Comparison of ENCODE assay signal across 1 cellular context in genomic region chr9:132068604-132069003, GRCh38.
TF ChIP-seq lines count a peak whose summit lies in the region.

No MANE protein-coding gene starts in this region.

TF ChIP-seq in IMR-90, 13 proteins besides CTCF, POLR2A, EP300 and RAD21:
- TF ChIP-seq USF2 (IDR thresholded peaks at IDR 0.05; ENCODE audit: low read depth, low read length) (no peak), MXI1 (IDR thresholded peaks at IDR 0.05; ENCODE audit: borderline replicate concordance, low read depth, low read length) (no peak), BHLHE40 (IDR thresholded peaks at IDR 0.05; ENCODE audit: low read depth, low read length) (no peak), ELK1 (IDR thresholded peaks at IDR 0.05; ENCODE audit: borderline replicate concordance, low read depth, low read length) (no peak), FOS (IDR thresholded peaks at IDR 0.05; ENCODE audit: low read depth, low read length) (no peak), MAZ (IDR thresholded peaks at IDR 0.05; ENCODE audit: borderline replicate concordance, low read depth, low read length) (no peak), RFX5 (IDR thresholded peaks at IDR 0.05; ENCODE audit: low read depth, low read length) (no peak), CEBPB (IDR thresholded peaks at IDR 0.05; ENCODE audit: low read depth, low read length) (no peak), CHD1 (IDR thresholded peaks at IDR 0.05; ENCODE audit: low read depth, low read length) (no peak), NFE2L2 (IDR thresholded peaks at IDR 0.05; ENCODE audit: low read depth, low read length) (no peak), SMC3 (IDR thresholded peaks at IDR 0.05; ENCODE audit: low read depth, low read length) (no peak), MAFK (IDR thresholded peaks at IDR 0.05; ENCODE audit: low read depth, low read length) (no peak)
TF ChIP-seq in IMR-90: peak in this region for 0.
